Comparison of ENCODE assay signal across 8 cellular contexts in genomic region chr5:115377468-115378217, GRCh38.
DNase-seq lines count a peak whose midpoint lies in the region; ATAC-seq, FAIRE-seq and TF ChIP-seq lines count a peak whose summit lies in the region.

No MANE protein-coding gene starts in this region.

- H3K27me3 ChIP-seq in esophagus muscularis mucosa (no peaks in the 10 kb centered on the region), small intestine (ENCODE audit: control insufficient read depth in 2 of 2, insufficient read depth in 2 of 2, low read length in 2 of 2) (no peaks in the 10 kb centered on the region), suprapubic skin (no peaks in the 10 kb centered on the region)

- H3K4me3 Mint-ChIP-seq in progenitor cell of endocrine pancreas (ENCODE audit: low read depth) (no peak overlapping the region), CD14-positive monocyte (no peak overlapping the region)

- H3K27ac ChIP-seq in esophagus muscularis mucosa (replicated peaks in 1 of 4): peak overlapping the region in 1 of 4 donors; percentile 40
- peak overlapping the region; percentile 54 to 58 for H3K27ac ChIP-seq in small intestine (ENCODE audit: low read depth in 1 of 2, low read length in 1 of 2)
- no peak overlapping the region for H3K27ac ChIP-seq in suprapubic skin

- no peaks in the 10 kb centered on the region for H3K4me1 Mint-ChIP-seq in progenitor cell of endocrine pancreas (ENCODE audit: low read depth)
- H3K4me1 Mint-ChIP-seq in CD14-positive monocyte: peaks cover 2% of the 10 kb centered on the region

- peak; percentile 44 to 58 (median 58) for TF ChIP-seq CTCF in esophagus muscularis mucosa (IDR thresholded peaks at IDR 0.05)
- TF ChIP-seq CTCF in suprapubic skin (IDR thresholded peaks at IDR 0.05): no peak
- no peak for TF ChIP-seq CTCF in progenitor cell of endocrine pancreas (IDR thresholded peaks at IDR 0.05; ENCODE audit: unreplicated experiment)
- TF ChIP-seq CTCF in CD14-positive monocyte (IDR thresholded peaks at IDR 0.05): no peak

- TF ChIP-seq EP300 in esophagus muscularis mucosa (IDR thresholded peaks at IDR 0.05): no peak
- no peak for TF ChIP-seq EP300 in suprapubic skin (IDR thresholded peaks at IDR 0.05)

- H3K4me3 ChIP-seq in esophagus muscularis mucosa (peak overlapping the region in 2 of 4 donors; percentile 5 to 13), small intestine (ENCODE audit: low read depth in 1 of 2, low read length in 2 of 2) (no peak overlapping the region), suprapubic skin (no peak overlapping the region)

- ATAC-seq in GM21529 (IDR thresholded peaks at IDR 0.05; ENCODE audit: unreplicated experiment): peak; percentile 58

- no peaks in the 10 kb centered on the region for H3K36me3 Mint-ChIP-seq in progenitor cell of endocrine pancreas (ENCODE audit: insufficient read depth)
- no peaks in the 10 kb centered on the region for H3K36me3 Mint-ChIP-seq in CD14-positive monocyte

- no peaks in the 10 kb centered on the region for H3K36me3 ChIP-seq in esophagus muscularis mucosa
- no peaks in the 10 kb centered on the region for H3K36me3 ChIP-seq in small intestine (ENCODE audit: control insufficient read depth in 2 of 2, insufficient read depth in 2 of 2, low read length in 2 of 2)
- no peaks in the 10 kb centered on the region for H3K36me3 ChIP-seq in suprapubic skin

- 46% methylated on average over 4 of the region's 4 CpGs for WGBS in esophagus muscularis mucosa
- WGBS in small intestine, 3 donors: 39 to 56% (median 54%) methylated on average over 4 of the region's 4 CpGs
- 69% methylated on average over 4 of the region's 4 CpGs for WGBS in suprapubic skin

- H3K27me3 Mint-ChIP-seq in progenitor cell of endocrine pancreas (no peaks in the 10 kb centered on the region), CD14-positive monocyte (ENCODE audit: low read depth in 3 of 3) (peaks cover 0 to 1% (median 0%) of the 10 kb centered on the region in 3 donors)

- FAIRE-seq in small intestine (lab: Jason Lieb, UNC): no peak

- peaks cover 10 to 14% (median 11%) of the 10 kb centered on the region in 4 donors for H3K4me1 ChIP-seq in esophagus muscularis mucosa
- H3K4me1 ChIP-seq in small intestine (ENCODE audit: control insufficient read depth in 2 of 2, insufficient read depth in 1 of 2, low read depth in 1 of 2, low read length in 1 of 2): peaks cover 2 to 8% of the 10 kb centered on the region in 2 donors
- peaks cover 16% of the 10 kb centered on the region for H3K4me1 ChIP-seq in suprapubic skin

- peak; percentile 95 for DNase-seq in GM04503 (ENCODE audit: low read depth)
- peak; percentile 87 for DNase-seq in M059J (ENCODE audit: low read depth)
- peak; percentile 79 for DNase-seq in esophagus muscularis mucosa (ENCODE audit: extremely low spot score)
- peak; percentile 78 for DNase-seq in small intestine
- DNase-seq in suprapubic skin (ENCODE audit: low spot score in 2 of 2): no peak
- DNase-seq in progenitor cell of endocrine pancreas (ENCODE audit: low spot score, unreplicated experiment): no peak
- DNase-seq in CD14-positive monocyte (ENCODE audit: low spot score): no peak

- no peaks in the 10 kb centered on the region for H3K9me3 Mint-ChIP-seq in progenitor cell of endocrine pancreas (ENCODE audit: low read depth)
- peaks cover 0 to 2% (median 0%) of the 10 kb centered on the region in 7 donors for H3K9me3 Mint-ChIP-seq in CD14-positive monocyte

- intact Hi-C loops in esophagus muscularis mucosa (cut with DNase I) (loop anchor here (5.0 kb wide), 2 partner anchors 65 to 210 kb away; no protein-coding TSS in a partner anchor), CD14-positive monocyte (cut with micrococcal nuclease) (no loop called here)

- H3K9me3 ChIP-seq in esophagus muscularis mucosa: no peaks in the 10 kb centered on the region
- no peaks in the 10 kb centered on the region for H3K9me3 ChIP-seq in small intestine (ENCODE audit: control insufficient read depth, low read depth)
- H3K9me3 ChIP-seq in suprapubic skin: no peaks in the 10 kb centered on the region

- TF ChIP-seq POLR2A in esophagus muscularis mucosa (IDR thresholded peaks at IDR 0.05; ENCODE audit: low read depth): no peak
- TF ChIP-seq POLR2A in suprapubic skin (IDR thresholded peaks at IDR 0.05): no peak

- H3K27ac Mint-ChIP-seq in progenitor cell of endocrine pancreas (no peak overlapping the region), CD14-positive monocyte (no peak overlapping the region)

Comparison
In these comparisons a context has a peak if more than half of its experiments do, and no peak if none do; other contexts are left out.
1. DNase-seq: peak in GM04503 (single experiment), M059J (single experiment), esophagus muscularis mucosa (single experiment) and small intestine (single experiment); none in suprapubic skin (0 of 2), progenitor cell of endocrine pancreas (single experiment) and CD14-positive monocyte (single experiment).
2. CTCF ChIP-seq: peak in esophagus muscularis mucosa (3 of 3); none in suprapubic skin (0 of 2), progenitor cell of endocrine pancreas (single experiment) and CD14-positive monocyte (single experiment).